In the genomic region with DNA sequence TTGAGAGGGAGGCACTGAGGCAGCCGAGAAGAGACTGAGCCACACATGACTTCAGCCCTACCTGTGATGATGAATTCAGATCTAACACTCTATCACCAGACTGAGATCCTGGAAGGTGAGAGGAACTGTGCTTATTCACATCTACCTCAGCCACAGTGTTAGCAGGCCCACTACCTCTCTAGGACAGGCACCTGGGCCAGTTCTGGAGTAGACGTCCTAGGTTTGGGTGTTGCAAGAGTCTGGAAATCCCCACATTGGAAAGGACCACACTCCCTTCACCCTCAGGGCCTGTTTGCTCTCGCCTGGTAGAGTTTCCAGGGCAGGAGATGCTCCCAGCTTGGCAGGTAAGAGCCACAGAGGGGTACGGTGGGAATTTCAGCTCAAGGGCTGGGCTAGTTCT, we compare ENCODE assay signal across 35 cellular contexts.
"Had no signal": no experiment of that assay in that cellular context is flagged by ENCODE, and none has a peak within 500 bp of the region (broad histone marks: within the 10 kb centered on the region; RNA-seq: fewer than 3 reads in every experiment).

No MANE protein-coding gene starts in this region.

- H3K36me3 ChIP-seq: adrenal gland, brain microvascular endothelial cell had no signal

- H3K4me1 ChIP-seq: adrenal gland had no signal

- H3K27ac ChIP-seq: adrenal gland, body of pancreas, brain microvascular endothelial cell, VCaP had no signal

- H3K4me3 ChIP-seq: adrenal gland, body of pancreas had no signal

- H3K9me3 ChIP-seq: adrenal gland, body of pancreas had no signal

- H3K4me1 Mint-ChIP-seq: activated B cell treated with CpG ODN at 0.5 μM for 24 hours; activated naive CD8-positive, alpha-beta T cell treated with anti-CD3 and anti-CD28 coated beads for 36 hours; activated T-helper 17 cell treated with anti-CD3 and anti-CD28 coated beads, Interleukin-2, amount 50 U/mL, for 72 hours had no signal

- FAIRE-seq: astrocyte, TTC549 had no signal

- H3K36me3 Mint-ChIP-seq: activated CD4-positive, alpha-beta memory T cell treated with anti-CD3 and anti-CD28 coated beads for 36 hours; activated naive CD8-positive, alpha-beta T cell treated with anti-CD3 and anti-CD28 coated beads for 36 hours had no signal

- H3K27ac Mint-ChIP-seq: activated B cell treated with CpG ODN at 0.5 μM for 24 hours; activated CD4-positive, alpha-beta memory T cell treated with anti-CD3 and anti-CD28 coated beads for 36 hours; activated CD8-positive, alpha-beta T cell treated with anti-CD3 and anti-CD28 coated beads for 36 hours; activated naive CD4-positive, alpha-beta T cell treated with anti-CD3 and anti-CD28 coated beads for 36 hours; activated naive CD4-positive, alpha-beta T cell treated with anti-CD3 and anti-CD28 coated beads, Interleukin-2, amount 50 U/mL, for 72 hours; activated naive CD8-positive, alpha-beta T cell treated with anti-CD3 and anti-CD28 coated beads for 36 hours; activated T-cell treated with anti-CD3 and anti-CD28 coated beads, Interleukin-2, amount 50 U/mL, for 72 hours; activated T-helper 1 cell treated with anti-CD3 and anti-CD28 coated beads, Interleukin-12 subunit alpha, Interleukin-12 subunit beta, Interleukin-2, Interleukin-4 antibody, amounts not matched to agents 30 ng/mL and 10 ng/mL and 1 ng/mL, durations not matched to agents 14 hours and 24 hours and 36 hours; activated T-helper 17 cell treated with anti-CD3 and anti-CD28 coated beads, Interleukin-2, amount 50 U/mL, for 72 hours; T-helper 1 cell treated with Interleukin-12 subunit alpha and Interleukin-12 subunit beta and Interleukin-4 antibody, amounts not matched to agents 30 μg/mL and 1 μg/mL, for 36 hours; T-helper 2 cell treated with Interferon-gamma antibody and Interleukin-4, amounts not matched to agents 5 μg/mL and 100 μg/mL, for 36 hours had no signal

- H3K27me3 ChIP-seq: adrenal gland, body of pancreas, brain microvascular endothelial cell had no signal

- H3K4me3 Mint-ChIP-seq: activated B cell treated with CpG ODN at 0.5 μM for 24 hours; activated CD4-positive, alpha-beta memory T cell treated with anti-CD3 and anti-CD28 coated beads for 36 hours; activated CD8-positive, alpha-beta T cell treated with anti-CD3 and anti-CD28 coated beads for 36 hours; activated naive CD4-positive, alpha-beta T cell treated with anti-CD3 and anti-CD28 coated beads for 36 hours; activated naive CD8-positive, alpha-beta T cell treated with anti-CD3 and anti-CD28 coated beads for 36 hours; activated T-cell treated with anti-CD3 and anti-CD28 coated beads, Interleukin-2, amount 50 U/mL, for 4 hours; activated T-cell treated with anti-CD3 and anti-CD28 coated beads, Interleukin-2, amount 50 U/mL, for 72 hours; activated T-helper 1 cell treated with anti-CD3 and anti-CD28 coated beads, Interleukin-12 subunit alpha, Interleukin-12 subunit beta, Interleukin-2, Interleukin-4 antibody, amounts not matched to agents 30 ng/mL and 10 ng/mL and 1 ng/mL, durations not matched to agents 14 hours and 24 hours and 36 hours; activated T-helper 17 cell treated with anti-CD3 and anti-CD28 coated beads, Interleukin-2, amount 50 U/mL, for 72 hours; T-helper 1 cell treated with Interleukin-12 subunit alpha and Interleukin-12 subunit beta and Interleukin-4 antibody, amounts not matched to agents 30 μg/mL and 1 μg/mL, for 36 hours; T-helper 2 cell treated with Interferon-gamma antibody and Interleukin-4, amounts not matched to agents 5 μg/mL and 100 μg/mL, for 36 hours had no signal

- DNase-seq: activated B cell treated with CpG ODN at 0.5 μM for 24 hours; activated CD4-positive, alpha-beta memory T cell treated with anti-CD3 and anti-CD28 coated beads for 36 hours; activated CD4-positive, alpha-beta T cell treated with anti-CD3 and anti-CD28 coated beads for 4 hours; activated CD4-positive, alpha-beta T cell treated with anti-CD3 and anti-CD28 coated beads, Interleukin-2, amount 50 U/mL, for 1 hour; activated CD4-positive, alpha-beta T cell treated with anti-CD3 and anti-CD28 coated beads, Interleukin-2, amount 50 U/mL, for 4 hours; activated CD4-positive, CD25-positive, alpha-beta regulatory T cell treated with anti-CD3 and anti-CD28 coated beads, Interleukin-2, amount 50 U/mL, for 72 hours; activated CD8-positive, alpha-beta memory T cell treated with anti-CD3 and anti-CD28 coated beads, Interleukin-2, amount 50 U/mL, for 4 hours; activated CD8-positive, alpha-beta T cell treated with anti-CD3 and anti-CD28 coated beads for 36 hours; activated effector memory CD4-positive, alpha-beta T cell treated with anti-CD3 and anti-CD28 coated beads, Interleukin-2, amount 50 U/mL, for 16 hours; activated gamma-delta T cell treated with Interleukin-2 at 50 U/mL for 16 hours; activated naive CD4-positive, alpha-beta T cell; activated naive CD4-positive, alpha-beta T cell treated with anti-CD3 and anti-CD28 coated beads for 36 hours; activated naive CD4-positive, alpha-beta T cell treated with anti-CD3 and anti-CD28 coated beads, Interleukin-2, amount 50 U/mL, for 16 hours; activated naive CD8-positive, alpha-beta T cell treated with anti-CD3 and anti-CD28 coated beads for 36 hours; activated T-cell treated with anti-CD3 and anti-CD28 coated beads for 4 hours; activated T-cell treated with anti-CD3 and anti-CD28 coated beads, Interleukin-2, amount 50 U/mL, for 1 hour; activated T-cell treated with anti-CD3 and anti-CD28 coated beads, Interleukin-2, amount 50 U/mL, for 4 hours; activated T-cell treated with anti-CD3 and anti-CD28 coated beads, Interleukin-2, amount 50 U/mL, for 72 hours; adrenal gland; amniotic stem cell; aorta; body of pancreas; brain microvascular endothelial cell; central memory CD4-positive, alpha-beta T cell; T-helper 1 cell; T-helper 2 cell; T-helper 9 cell had no signal
